ENCODE assay signal across 9 cellular contexts in the genomic region with DNA sequence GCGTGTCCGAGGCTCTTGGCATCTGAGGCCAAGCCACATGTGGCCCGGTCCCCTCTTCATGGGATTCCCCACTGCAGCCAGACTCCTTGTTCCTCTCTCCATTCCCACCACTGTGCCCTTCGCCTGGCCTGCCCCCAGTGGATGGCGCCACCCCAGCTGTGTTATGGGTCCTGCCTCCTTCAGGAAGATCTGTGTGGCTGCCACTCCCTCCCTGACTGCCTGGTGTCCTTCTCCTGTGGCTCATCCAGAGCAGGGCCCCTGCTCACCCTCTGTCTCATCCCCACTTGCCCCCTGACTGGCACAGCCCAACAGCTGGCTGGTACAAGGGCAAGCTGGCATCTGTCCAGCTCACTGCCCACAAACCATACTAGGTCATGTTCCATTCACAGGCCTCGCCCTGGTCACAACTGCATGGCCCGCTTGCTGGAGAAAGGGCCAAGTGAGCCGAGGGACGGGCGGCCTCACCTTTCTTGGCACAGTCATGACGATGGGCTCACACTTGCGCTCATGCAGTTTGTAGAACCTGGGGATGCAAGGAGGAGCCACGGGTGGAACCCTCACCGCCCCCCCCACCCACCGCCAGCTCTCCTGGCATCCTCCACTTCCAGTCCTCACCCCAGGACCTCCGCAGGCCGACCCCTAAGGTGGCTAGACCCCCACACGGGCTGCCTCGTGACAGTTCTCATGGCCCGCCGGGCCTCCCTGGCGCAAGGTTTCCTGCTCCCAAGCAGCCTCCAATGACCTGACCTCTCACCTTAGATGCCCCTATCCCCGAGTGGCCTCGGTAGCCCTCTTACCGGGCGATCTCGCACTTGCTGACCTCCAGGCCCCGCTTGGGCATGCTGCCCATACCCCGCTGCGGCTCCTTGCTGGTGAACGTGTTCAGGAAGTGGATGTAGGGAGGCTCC. TPM values are rescaled to one million over a fixed set of nuclear protein-coding genes. Genes with fewer than 3 reads are reported as not detected.
DNase-seq lines count a peak whose midpoint lies in the region; ATAC-seq and TF ChIP-seq lines count a peak whose summit lies in the region.
"Had no signal": no experiment of that assay in that cellular context is flagged by ENCODE, and none has a peak within 500 bp of the region (broad histone marks: within the 10 kb centered on the region; RNA-seq: fewer than 3 reads in every experiment).

No MANE protein-coding gene starts in this region.

- intact Hi-C loops in dendritic cell treated with granulocyte-macrophage colony-stimulating factor and Interleukin-4, amounts not matched to agents 40 ng/mL and 50 ng/mL, for 4 days (cut with micrococcal nuclease): loop anchor here (5.0 kb wide), 1 partner anchor 68 kb away; the partner anchor contains the start of genes CDK2AP2 and PITPNM1

- H3K4me3 Mint-ChIP-seq in dendritic cell treated with granulocyte-macrophage colony-stimulating factor and Interleukin-4, amounts not matched to agents 40 ng/mL and 50 ng/mL, for 4 days: peak overlapping the region; percentile 30

- H3K4me1 ChIP-seq in Peyer's patch (peaks cover 0 to 57% (median 43%) of the 10 kb centered on the region in 4 donors), osteoblast (ENCODE audit: insufficient read depth, low read length) (peaks cover 7% of the 10 kb centered on the region)

- H4K20me1 ChIP-seq in osteoblast (ENCODE audit: insufficient read depth, low read length): peaks cover 10% of the 10 kb centered on the region

- H3K9me3 Mint-ChIP-seq in dendritic cell treated with granulocyte-macrophage colony-stimulating factor and Interleukin-4, amounts not matched to agents 40 ng/mL and 50 ng/mL, for 4 days: no peaks in the 10 kb centered on the region

- peak overlapping the region; percentile 60 for H3K27ac Mint-ChIP-seq in dendritic cell treated with granulocyte-macrophage colony-stimulating factor and Interleukin-4, amounts not matched to agents 40 ng/mL and 50 ng/mL, for 4 days

- TF ChIP-seq POLR2A in Peyer's patch (IDR thresholded peaks at IDR 0.05): no peak

- H3K4me3 ChIP-seq in GM06990 (replicated peaks; ENCODE audit: low read depth, low read length) (peak overlapping the region; percentile 76), Peyer's patch (peak overlapping the region in 1 of 4 donors; percentile 81), osteoblast (ENCODE audit: insufficient read depth, low read length) (no peak overlapping the region)

- peak; percentile 97 for DNase-seq in 8988T
- DNase-seq in GM06990 (ENCODE audit: extremely low read depth, insufficient read length): no peak
- DNase-seq in Peyer's patch: peak in 2 of 3 donors; percentile 64 to 72
- peak; percentile 96 for DNase-seq in osteoblast (ENCODE audit: insufficient read length, low spot score, missing footprints)
- no peak for DNase-seq in NCI-H748 (lab: John Stamatoyannopoulos, UW; ENCODE audit: unreplicated experiment)

- no peak overlapping the region for H3K4me2 ChIP-seq in osteoblast (ENCODE audit: insufficient read depth, low read length)

- H3K4me1 Mint-ChIP-seq in dendritic cell treated with granulocyte-macrophage colony-stimulating factor and Interleukin-4, amounts not matched to agents 40 ng/mL and 50 ng/mL, for 4 days (ENCODE audit: low read depth): peaks cover 74% of the 10 kb centered on the region

- H3K27me3 ChIP-seq in GM06990 (replicated peaks; ENCODE audit: control insufficient read depth, insufficient read depth, low read length): no peaks in the 10 kb centered on the region
- H3K27me3 ChIP-seq in Peyer's patch: no peaks in the 10 kb centered on the region
- no peaks in the 10 kb centered on the region for H3K27me3 ChIP-seq in osteoblast (ENCODE audit: insufficient read depth, low read length)

- peaks cover 18% of the 10 kb centered on the region for H3K79me2 ChIP-seq in osteoblast (ENCODE audit: insufficient read depth, low read length)

- no peaks in the 10 kb centered on the region for H3K27me3 Mint-ChIP-seq in dendritic cell treated with granulocyte-macrophage colony-stimulating factor and Interleukin-4, amounts not matched to agents 40 ng/mL and 50 ng/mL, for 4 days

- peak overlapping the region; percentile 44 to 99 (median 78) for H3K27ac ChIP-seq in Peyer's patch
- H3K27ac ChIP-seq in osteoblast (ENCODE audit: low read depth, low read length): no peak overlapping the region
- H3K27ac ChIP-seq: epithelial cell of prostate had no signal

- ATAC-seq in GM19035 (IDR thresholded peaks at IDR 0.05; ENCODE audit: unreplicated experiment) (no peak), HG03442 (IDR thresholded peaks at IDR 0.05; ENCODE audit: unreplicated experiment) (no peak)

- no peak overlapping the region for H2AFZ ChIP-seq in osteoblast (ENCODE audit: low read length)

- H3K36me3 Mint-ChIP-seq in dendritic cell treated with granulocyte-macrophage colony-stimulating factor and Interleukin-4, amounts not matched to agents 40 ng/mL and 50 ng/mL, for 4 days (ENCODE audit: low read depth): peaks cover 83% of the 10 kb centered on the region

- peak; percentile 43 for TF ChIP-seq CTCF in GM06990 (IDR thresholded peaks at IDR 0.05; ENCODE audit: insufficient read depth, low read length, poor library complexity, severe bottlenecking)
- peak in 2 of 6 experiments; percentile 13 to 22 for TF ChIP-seq CTCF in Peyer's patch (IDR thresholded peaks at IDR 0.05)
- peak; percentile 35 for TF ChIP-seq CTCF in osteoblast (IDR thresholded peaks at IDR 0.05; ENCODE audit: extremely low read depth, low read depth, low read length)

- H3K9me3 ChIP-seq in Peyer's patch (no peaks in the 10 kb centered on the region), osteoblast (ENCODE audit: low read depth, low read length) (no peaks in the 10 kb centered on the region)

- H3K36me3 ChIP-seq in GM06990 (ENCODE audit: control insufficient read depth, insufficient read depth, low read length) (peaks cover 13% of the 10 kb centered on the region), Peyer's patch (peaks cover 0 to 66% (median 0%) of the 10 kb centered on the region in 3 donors), osteoblast (ENCODE audit: insufficient read depth, low read length) (peaks cover 13% of the 10 kb centered on the region)

RNA-seq across cellular contexts. Expression of gene PTPRCAP, which starts 2.1 kb away (rescaled TPM):
- 10 to 100 TPM; 17.3 to 56.9 (median 21.7) TPM for total RNA-seq in Peyer's patch
- total RNA-seq in osteoblast: under 0.01 and 0.36 TPM in 2 replicates

RNA-seq across cellular contexts. Expression of gene CORO1B, which starts 3.7 kb away (rescaled TPM):
- total RNA-seq in Peyer's patch (100 to 1,000 TPM in 3 of 4 donors, 10 to 100 TPM in 1; 68.5 to 161 (median 138) TPM), osteoblast (137 and 140 TPM in 2 replicates)

RNA-seq across cellular contexts. Expression of gene RPS6KB2, which starts 11.3 kb away (rescaled TPM):
- total RNA-seq in Peyer's patch (10 to 100 TPM; 58.0 to 88.3 (median 63.5) TPM), osteoblast (33.9 and 36.9 TPM in 2 replicates)

RNA-seq across cellular contexts. Expression of gene GPR152, which starts 13.0 kb away (rescaled TPM):
- total RNA-seq in Peyer's patch: not detected
- not detected in 2 replicates for total RNA-seq in osteoblast

RNA-seq across cellular contexts. Expression of gene CABP4, which starts 15.6 kb away (rescaled TPM):
- total RNA-seq in Peyer's patch: 1 to 10 TPM in 1 of 4 donors, under 1 TPM in 2, not detected in 1; 0.85 to 3.3 (median 0.94) TPM
- not detected in 2 replicates for total RNA-seq in osteoblast

Comparison
In these comparisons a context has a peak if more than half of its experiments do, and no peak if none do; other contexts are left out.
1. DNase-seq: peak in 8988T (single experiment), Peyer's patch (2 of 3) and osteoblast (single experiment); none in GM06990 (single experiment) and NCI-H748 (single experiment).
2. RNA of gene PTPRCAP, which starts 2.1 kb away (total RNA-seq): 17.3 to 56.9 TPM in Peyer's patch; under 0.01 to 0.36 TPM in osteoblast; every median in the first group is over 10 times any median in the second.